ENCODE assay signal across 20 cellular contexts in the genomic region with DNA sequence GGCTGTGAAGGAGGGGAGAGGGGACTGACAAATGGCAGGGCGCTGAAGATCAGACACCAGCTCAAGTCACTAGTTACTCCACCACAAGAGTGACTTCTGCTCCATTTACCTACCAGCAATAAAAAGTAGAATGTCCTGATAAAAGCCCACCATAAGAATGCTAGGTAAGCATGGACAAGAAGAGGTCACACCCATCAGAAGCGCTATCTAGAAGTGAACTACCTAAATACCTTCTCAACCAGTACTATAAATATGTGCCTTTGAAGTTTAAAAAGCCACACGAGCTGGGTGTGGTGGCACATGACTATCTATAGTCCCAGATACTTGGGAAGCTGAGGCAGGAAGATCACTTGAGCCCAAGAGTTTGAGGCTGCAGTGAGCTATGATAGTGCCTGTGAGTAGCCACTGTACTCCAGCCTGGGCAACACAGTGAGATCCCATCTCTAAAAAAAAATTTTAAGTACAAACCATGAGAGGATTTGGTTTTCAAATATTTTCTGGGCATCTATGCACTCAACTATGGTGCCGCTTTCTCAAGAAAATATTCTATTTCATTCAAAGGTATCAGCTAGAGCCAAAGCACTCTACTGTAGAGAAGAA.
DNase-seq lines count a peak whose midpoint lies in the region; ATAC-seq and TF ChIP-seq lines count a peak whose summit lies in the region.
"Had no signal": no experiment of that assay in that cellular context is flagged by ENCODE, and none has a peak within 500 bp of the region (broad histone marks: within the 10 kb centered on the region; RNA-seq: fewer than 3 reads in every experiment).

No MANE protein-coding gene starts in this region.

- TF ChIP-seq CTCF in breast epithelium (IDR thresholded peaks at IDR 0.05) (no peak), mammary epithelial cell (conservative IDR thresholded peaks at IDR 0.05 in 1 of 2, IDR thresholded peaks at IDR 0.05 in 1 of 2; ENCODE audit: extremely low read depth in 1 of 2, insufficient read depth in 1 of 2, low read depth in 1 of 2, low read length in 2 of 2) (no peak), VCaP (conservative IDR thresholded peaks at IDR 0.05) (no peak), mesothelial cell of epicardium (IDR thresholded peaks at IDR 0.05; ENCODE audit: unreplicated experiment) (no peak), suprapubic skin (IDR thresholded peaks at IDR 0.05) (no peak)

- no peak overlapping the region for H2BK5ac ChIP-seq in mesendoderm (ENCODE audit: low read length)

- no peak for TF ChIP-seq EP300 in suprapubic skin (IDR thresholded peaks at IDR 0.05)

- H3K79me2 ChIP-seq in mammary epithelial cell (ENCODE audit: insufficient read depth, low read length) (peaks cover 90% of the 10 kb centered on the region), mesendoderm (ENCODE audit: control insufficient read depth, insufficient read depth, low read length) (peaks cover 42% of the 10 kb centered on the region)
- H3K79me2 ChIP-seq: parathyroid adenoma had no signal

- H3K23ac ChIP-seq in mesendoderm (ENCODE audit: low read length), result no peak overlapping the region

- no peaks in the 10 kb centered on the region for H3K36me3 Mint-ChIP-seq in mesothelial cell of epicardium
- H3K36me3 Mint-ChIP-seq: activated CD4-positive, alpha-beta memory T cell treated with anti-CD3 and anti-CD28 coated beads for 36 hours had no signal

- no peak overlapping the region for H4K8ac ChIP-seq in mesendoderm (ENCODE audit: low read depth, low read length)

- no peaks in the 10 kb centered on the region for H4K20me1 ChIP-seq in mammary epithelial cell (ENCODE audit: insufficient read depth, low read length)

- H2AFZ ChIP-seq in mammary epithelial cell (ENCODE audit: low read depth, low read length), result no peak overlapping the region
- H2AFZ ChIP-seq: parathyroid adenoma had no signal

- no peak for TF ChIP-seq POLR2A in breast epithelium (IDR thresholded peaks at IDR 0.05)
- no peak for TF ChIP-seq POLR2A in suprapubic skin (IDR thresholded peaks at IDR 0.05)

- no peak overlapping the region for H3K56ac ChIP-seq in mesendoderm (ENCODE audit: low read length)

- BruUV-seq in mammary epithelial cell (replicated peaks; lab: Mats Ljungman, UMichigan), result no TSS peak

- intact Hi-C loops in breast epithelium (cut with DNase I; ENCODE audit: low total_unique reads), result no loop called here
- intact Hi-C loops in mammary epithelial cell (cut with micrococcal nuclease), result no loop called here

- H3K4me3 ChIP-seq in breast epithelium (no peak overlapping the region), mammary epithelial cell (replicated peaks in 1 of 3; ENCODE audit: insufficient read depth in 1 of 3, low read depth in 2 of 3, low read length in 3 of 3) (no peak overlapping the region), suprapubic skin (no peak overlapping the region), mesendoderm (ENCODE audit: low read length) (no peak overlapping the region)
- H3K4me3 ChIP-seq: MG63 had no signal

- H3K18ac ChIP-seq in mesendoderm (ENCODE audit: low read length), result no peak overlapping the region

- CTCF ChIA-PET in mammary epithelial cell (lab: Charles Lee; ENCODE audit: low non-redundant PET), result interaction anchor here (0.6 kb wide), 1 partner anchor 19 kb away, joined by 3 read pairs; no protein-coding TSS in a partner anchor

- H2BK15ac ChIP-seq in mesendoderm (replicated peaks; ENCODE audit: low read depth), result no peak overlapping the region

- H3K9ac ChIP-seq in mammary epithelial cell (ENCODE audit: insufficient read depth, low read length) (no peak overlapping the region), mesendoderm (ENCODE audit: low read length) (no peak overlapping the region)
- H3K9ac ChIP-seq: parathyroid adenoma had no signal

- 91% methylated on average over 4 of the region's 4 CpGs for WGBS in mammary epithelial cell (ENCODE audit: low coverage, missing lambda C conversion rate)
- WGBS in suprapubic skin, result 81% methylated on average over 4 of the region's 4 CpGs
- no CpG with 5 or more reads among the region's 4 CpGs for WGBS in mesendoderm (ENCODE audit: extremely low coverage, insufficient coverage, low lambda C conversion rate)

- H4K5ac ChIP-seq in mesendoderm (ENCODE audit: low read length), result no peak overlapping the region

- H2AK5ac ChIP-seq in mesendoderm (ENCODE audit: low read length), result no peak overlapping the region

- H3K4me1 ChIP-seq in breast epithelium (peaks cover 0 to 32% of the 10 kb centered on the region in 2 donors), mammary epithelial cell (ENCODE audit: insufficient read depth, low read length) (peaks cover 39% of the 10 kb centered on the region), suprapubic skin (peaks cover 67% of the 10 kb centered on the region), mesendoderm (ENCODE audit: control insufficient read depth, low read depth, low read length) (peaks cover 7% of the 10 kb centered on the region)

- H3K27me3 Mint-ChIP-seq in mesothelial cell of epicardium (ENCODE audit: low read depth), result no peaks in the 10 kb centered on the region
- H3K27me3 Mint-ChIP-seq: activated CD4-positive, alpha-beta memory T cell treated with anti-CD3 and anti-CD28 coated beads for 36 hours had no signal

- H3K27ac Mint-ChIP-seq in mesothelial cell of epicardium, result peak overlapping the region; percentile 87
- H3K27ac Mint-ChIP-seq: activated CD4-positive, alpha-beta memory T cell treated with anti-CD3 and anti-CD28 coated beads for 36 hours had no signal

- H3K4me1 Mint-ChIP-seq in mesothelial cell of epicardium, result peaks cover 68% of the 10 kb centered on the region

- no peak for ATAC-seq in GM18867 (IDR thresholded peaks at IDR 0.05; ENCODE audit: unreplicated experiment)

- DNase-seq in breast epithelium (ENCODE audit: low spot score in 2 of 2), result no peak
- no peak for DNase-seq in mammary epithelial cell
- no peak for DNase-seq in mesothelial cell of epicardium (ENCODE audit: low spot score in 2 of 2, unreplicated experiment in 2 of 2)
- DNase-seq in suprapubic skin (ENCODE audit: low spot score in 2 of 2), result no peak
- DNase-seq in germinal center (ENCODE audit: low spot score), result no peak
- DNase-seq in mesendoderm, result no peak
- DNase-seq: activated CD4-positive, alpha-beta memory T cell treated with anti-CD3 and anti-CD28 coated beads for 36 hours; activated naive CD4-positive, alpha-beta T cell treated with Interleukin-2 at 50 U/mL for 16 hours; anterior cingulate cortex; hypothalamus; NCI-H2227 treated with DMSO at 0.1 percent for 48 hours; RPMI8226; small intestine; stimulated activated CD4-positive, alpha-beta T cell treated with anti-CD3 and anti-CD28 coated beads, Interleukin-4, amount 100 ng/mL, for 24 hours; SW 1271 had no signal

- dilution Hi-C loops in mammary epithelial cell (cut with HindIII; ENCODE audit: low sequenced_read_pairs), result no loop called here

- H3K36me3 ChIP-seq in breast epithelium (no peaks in the 10 kb centered on the region), mammary epithelial cell (ENCODE audit: insufficient read depth, low read length) (no peaks in the 10 kb centered on the region), suprapubic skin (no peaks in the 10 kb centered on the region), mesendoderm (ENCODE audit: control insufficient read depth, insufficient read depth, low read length) (no peaks in the 10 kb centered on the region)
- H3K36me3 ChIP-seq: MG63 had no signal

- in situ Hi-C loops in mammary epithelial cell (cut with MboI; ENCODE audit: low sequenced_read_pairs in 2 of 2), result no loop called here

- H3K27me3 ChIP-seq in breast epithelium (no peaks in the 10 kb centered on the region), mammary epithelial cell (ENCODE audit: insufficient read depth, low read length) (no peaks in the 10 kb centered on the region), suprapubic skin (no peaks in the 10 kb centered on the region), mesendoderm (ENCODE audit: insufficient read depth, low read length, poor library complexity) (no peaks in the 10 kb centered on the region)
- H3K27me3 ChIP-seq: MG63 had no signal

- peaks cover 32% of the 10 kb centered on the region for H3K79me1 ChIP-seq in mesendoderm (ENCODE audit: low read length)

- H2BK120ac ChIP-seq in mesendoderm (ENCODE audit: low read depth, low read length), result no peak overlapping the region

- no peaks in the 10 kb centered on the region for H3K9me3 Mint-ChIP-seq in mesothelial cell of epicardium
- H3K9me3 Mint-ChIP-seq: activated CD4-positive, alpha-beta memory T cell treated with anti-CD3 and anti-CD28 coated beads for 36 hours; CD14-positive monocyte had no signal

- H3K4me2 ChIP-seq in mammary epithelial cell (ENCODE audit: insufficient read depth, low read depth, low read length), result no peak overlapping the region
- no peak overlapping the region for H3K4me2 ChIP-seq in mesendoderm (ENCODE audit: low read length)

- H3K4ac ChIP-seq in mesendoderm (ENCODE audit: low read depth, low read length), result no peak overlapping the region

- H3K9me3 ChIP-seq in breast epithelium (no peaks in the 10 kb centered on the region), mammary epithelial cell (replicated peaks; ENCODE audit: insufficient read depth, low read length) (no peaks in the 10 kb centered on the region), suprapubic skin (no peaks in the 10 kb centered on the region)
- H3K9me3 ChIP-seq: MG63 had no signal

- H3K4me3 Mint-ChIP-seq in mesothelial cell of epicardium, result no peak overlapping the region
- H3K4me3 Mint-ChIP-seq: activated CD4-positive, alpha-beta memory T cell treated with anti-CD3 and anti-CD28 coated beads for 36 hours; CD14-positive monocyte had no signal

- H3K27ac ChIP-seq in breast epithelium (peak overlapping the region; percentile 93 to 94), mammary epithelial cell (ENCODE audit: insufficient read depth, low read depth, low read length) (no peak overlapping the region), VCaP (peak overlapping the region; percentile 67), suprapubic skin (peak overlapping the region; percentile 69), mesendoderm (ENCODE audit: low read depth, low read length) (no peak overlapping the region)
- H3K27ac ChIP-seq: parathyroid adenoma had no signal

Comparison
In these comparisons a context has a peak if more than half of its experiments do, and no peak if none do; other contexts are left out.
1. H3K27ac ChIP-seq: peak in breast epithelium (2 of 2), VCaP (single experiment) and suprapubic skin (single experiment); none in mammary epithelial cell (single experiment) and mesendoderm (single experiment).